In the genomic region with DNA sequence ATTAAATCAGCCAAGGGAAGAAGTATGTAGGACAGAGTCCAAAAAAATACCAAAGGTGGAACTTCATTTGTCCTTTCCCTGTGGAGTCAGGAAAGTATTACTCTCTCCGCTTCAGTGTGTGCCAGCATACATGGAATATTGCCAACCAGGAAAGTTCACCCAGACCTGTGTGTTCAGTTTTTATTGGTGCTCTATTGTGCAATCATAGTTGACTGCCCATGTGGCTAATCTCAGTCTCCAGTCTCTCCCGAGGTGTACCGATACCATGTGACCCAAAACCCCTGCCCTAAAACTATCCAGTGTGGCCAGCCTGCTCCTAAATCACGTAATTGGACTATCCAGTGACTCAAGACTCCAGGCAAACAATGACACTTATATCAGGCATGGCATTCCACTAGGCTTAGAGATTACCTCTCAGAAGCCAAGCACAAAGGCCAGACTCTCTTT, we compare ENCODE assay signal across 9 cellular contexts. TPM values are rescaled to one million over a fixed set of nuclear protein-coding genes. Genes with fewer than 3 reads are reported as not detected.
DNase-seq lines count a peak whose midpoint lies in the region; ATAC-seq and TF ChIP-seq lines count a peak whose summit lies in the region.
"Had no signal": no experiment of that assay in that cellular context is flagged by ENCODE, and none has a peak within 500 bp of the region (broad histone marks: within the 10 kb centered on the region; RNA-seq: fewer than 3 reads in every experiment).

No MANE protein-coding gene starts in this region.

- peaks cover 2% of the 10 kb centered on the region for H3K27me3 Mint-ChIP-seq in HFFc6 (ENCODE audit: insufficient read depth)

- H3K36me3 Mint-ChIP-seq in HFFc6 (ENCODE audit: low read depth) = peaks cover 57% of the 10 kb centered on the region
- no peaks in the 10 kb centered on the region for H3K36me3 Mint-ChIP-seq in stimulated activated effector memory CD8-positive, alpha-beta T cell treated with anti-CD3 and anti-CD28 coated beads, Interleukin-12 subunit alpha, Interleukin-12 subunit beta, amount 100 ng/mL, for 72 hours

- H3K4me3 ChIP-seq in ascending aorta = no peak overlapping the region
- no peak overlapping the region for H3K4me3 ChIP-seq in right atrium auricular region

- peaks cover 0 to 2% of the 10 kb centered on the region in 2 donors for H3K4me1 ChIP-seq in ascending aorta
- H3K4me1 ChIP-seq in right atrium auricular region = peaks cover 0 to 19% of the 10 kb centered on the region in 2 donors

- no peaks in the 10 kb centered on the region for H3K9me3 Mint-ChIP-seq in HFFc6
- H3K9me3 Mint-ChIP-seq in stimulated activated effector memory CD8-positive, alpha-beta T cell treated with anti-CD3 and anti-CD28 coated beads, Interleukin-12 subunit alpha, Interleukin-12 subunit beta, amount 100 ng/mL, for 72 hours = no peaks in the 10 kb centered on the region

- in situ Hi-C loops in G401 (cut with HindIII; ENCODE audit: low sequenced_read_pairs) = no loop called here

- peak overlapping the region; percentile 85 for H3K27ac Mint-ChIP-seq in HFFc6
- H3K27ac Mint-ChIP-seq in stimulated activated effector memory CD8-positive, alpha-beta T cell treated with anti-CD3 and anti-CD28 coated beads, Interleukin-12 subunit alpha, Interleukin-12 subunit beta, amount 100 ng/mL, for 72 hours = peak overlapping the region; percentile 57

- peaks cover 44 to 47% of the 10 kb centered on the region in 2 donors for H3K36me3 ChIP-seq in ascending aorta
- H3K36me3 ChIP-seq in right atrium auricular region = peaks cover 68% of the 10 kb centered on the region

- DNase-seq in HFFc6 (peak; percentile 98), ascending aorta (ENCODE audit: low spot score in 2 of 2) (peak in 1 of 2 donors; percentile 76), right atrium auricular region (ENCODE audit: low spot score) (peak; percentile 60), G401 (ENCODE audit: low spot score) (no peak), OCI-M2 (lab: John Stamatoyannopoulos, UW; ENCODE audit: unreplicated experiment) (no peak), SKM-1 treated with dmso at 0.1 percent for 144 hours (lab: John Stamatoyannopoulos, UW; ENCODE audit: unreplicated experiment) (no peak)
- no peak for DNase-seq in stimulated activated effector memory CD8-positive, alpha-beta T cell treated with anti-CD3 and anti-CD28 coated beads, Interleukin-12 subunit alpha, Interleukin-12 subunit beta, amount 100 ng/mL, for 72 hours (ENCODE audit: low spot score in 2 of 2)
- no peak for DNase-seq in stimulated activated CD4-positive, alpha-beta T cell treated with anti-CD3 and anti-CD28 coated beads, Interleukin-2, amount 100 ng/mL, for 48 hours

- peaks cover 61% of the 10 kb centered on the region for H3K4me1 Mint-ChIP-seq in HFFc6 (ENCODE audit: low read depth)
- H3K4me1 Mint-ChIP-seq in stimulated activated effector memory CD8-positive, alpha-beta T cell treated with anti-CD3 and anti-CD28 coated beads, Interleukin-12 subunit alpha, Interleukin-12 subunit beta, amount 100 ng/mL, for 72 hours = no peaks in the 10 kb centered on the region

- H3K9me3 ChIP-seq in ascending aorta (no peaks in the 10 kb centered on the region), right atrium auricular region (no peaks in the 10 kb centered on the region)

- intact Hi-C loops in ascending aorta (cut with DNase I) = no loop called here

- no peak for TF ChIP-seq CTCF in HFFc6 (IDR thresholded peaks at IDR 0.05)
- TF ChIP-seq CTCF in ascending aorta (IDR thresholded peaks at IDR 0.05) = no peak
- no peak for TF ChIP-seq CTCF in right atrium auricular region (IDR thresholded peaks at IDR 0.05)

- no peaks in the 10 kb centered on the region for H3K27me3 ChIP-seq in ascending aorta
- no peaks in the 10 kb centered on the region for H3K27me3 ChIP-seq in right atrium auricular region

- ATAC-seq in stimulated activated effector memory CD8-positive, alpha-beta T cell treated with anti-CD3 and anti-CD28 coated beads, Interleukin-12 subunit alpha, Interleukin-12 subunit beta, amount 100 ng/mL, for 72 hours = no peak

- peak overlapping the region; percentile 60 to 71 for H3K27ac ChIP-seq in ascending aorta
- H3K27ac ChIP-seq in right atrium auricular region = peak overlapping the region; percentile 44 to 54
- H3K27ac ChIP-seq: HL-60 had no signal

- H3K4me3 Mint-ChIP-seq in HFFc6 = peak overlapping the region; percentile 42
- H3K4me3 Mint-ChIP-seq in stimulated activated effector memory CD8-positive, alpha-beta T cell treated with anti-CD3 and anti-CD28 coated beads, Interleukin-12 subunit alpha, Interleukin-12 subunit beta, amount 100 ng/mL, for 72 hours = no peak overlapping the region

RNA-seq across cellular contexts. Expression of a gene that starts 38.8 kb away (rescaled TPM):
- 10 to 100 TPM; 25.7 to 28.0 (median 27.8) TPM for total RNA-seq in HFFc6 (2021; fragmentation: NEBNext Ultra II Directional; extraction: Animal tissue kit (Norgen Biotek cat#: 25700))
- 14.2 TPM for total RNA-seq in ascending aorta
- 10 to 100 TPM; 23.7 to 29.1 TPM for total RNA-seq in right atrium auricular region
- total RNA-seq in G401 (2014; rRNA removed; shearing (Covaris generic)) = 14.8 and 17.4 TPM in 2 replicates

Comparison
In these comparisons a context has a peak if more than half of its experiments do, and no peak if none do; other contexts are left out.
1. DNase-seq: peak in HFFc6 (single experiment) and right atrium auricular region (single experiment); none in stimulated activated effector memory CD8-positive, alpha-beta T cell treated with anti-CD3 and anti-CD28 coated beads, Interleukin-12 subunit alpha, Interleukin-12 subunit beta, amount 100 ng/mL, for 72 hours (0 of 2), stimulated activated CD4-positive, alpha-beta T cell treated with anti-CD3 and anti-CD28 coated beads, Interleukin-2, amount 100 ng/mL, for 48 hours (0 of 2), G401 (single experiment), OCI-M2 (single experiment) and SKM-1 treated with dmso at 0.1 percent for 144 hours (single experiment).